11 cellular contexts compared by ENCODE assay signal in genomic region chr3:183185696-183186095, GRCh38. TPM values are rescaled to one million over a fixed set of nuclear protein-coding genes. Genes with fewer than 3 reads are reported as not detected.
A peak's percentile ranks its signal among the peaks of the same experiment; 100 is the strongest.
DNase-seq lines count a peak whose midpoint lies in the region; ATAC-seq and TF ChIP-seq lines count a peak whose summit lies in the region.
"Had no signal": no experiment of that assay in that cellular context is flagged by ENCODE, and none has a peak within 500 bp of the region (broad histone marks: within the 10 kb centered on the region; RNA-seq: fewer than 3 reads in every experiment).

No MANE protein-coding gene starts in this region.

- H3K27me3 Mint-ChIP-seq in activated CD4-positive, alpha-beta T cell treated with anti-CD3 and anti-CD28 coated beads for 36 hours = peaks cover 2% of the 10 kb centered on the region
- peaks cover 3% of the 10 kb centered on the region for H3K27me3 Mint-ChIP-seq in activated CD4-positive, alpha-beta T cell treated with anti-CD3 and anti-CD28 coated beads, Interleukin-2, amount 10 ng/mL, durations not matched to agents 24 days and 14 days

- H3K4me1 Mint-ChIP-seq in activated CD4-positive, alpha-beta T cell treated with anti-CD3 and anti-CD28 coated beads for 36 hours = peaks cover 13% of the 10 kb centered on the region
- peaks cover 10% of the 10 kb centered on the region for H3K4me1 Mint-ChIP-seq in activated CD4-positive, alpha-beta T cell treated with anti-CD3 and anti-CD28 coated beads, Interleukin-2, amount 10 ng/mL, durations not matched to agents 24 days and 14 days

- TF ChIP-seq CTCF in choroid plexus epithelial cell (conservative IDR thresholded peaks at IDR 0.05; ENCODE audit: low read depth, low read length) = no peak

- no peaks in the 10 kb centered on the region for H3K36me3 Mint-ChIP-seq in activated CD4-positive, alpha-beta T cell treated with anti-CD3 and anti-CD28 coated beads for 36 hours (ENCODE audit: low read depth)
- no peaks in the 10 kb centered on the region for H3K36me3 Mint-ChIP-seq in activated CD4-positive, alpha-beta T cell treated with anti-CD3 and anti-CD28 coated beads, Interleukin-2, amount 10 ng/mL, durations not matched to agents 24 days and 14 days (ENCODE audit: low read depth)
- H3K36me3 Mint-ChIP-seq: CD4-positive, CD25-positive, alpha-beta regulatory T cell had no signal

- POLR2A ChIA-PET in activated CD4-positive, alpha-beta T cell treated with anti-CD3 and anti-CD28 coated beads for 36 hours (lab: Charles Lee) = interaction anchor here (0.6 to 1.7 kb wide), 3 partner anchors 80 to 206 kb away, joined by 3 to 5 read pairs (median 3); no protein-coding TSS in a partner anchor

- CTCF ChIA-PET in activated CD4-positive, alpha-beta T cell treated with anti-CD3 and anti-CD28 coated beads for 36 hours (lab: Charles Lee) = interaction anchor here (0.6 to 8.4 kb wide), 31 partner anchors 8 to 449 kb away, joined by 3 to 257 read pairs (median 4); partner anchors contain the start of gene B3GNT5

- no peak overlapping the region for H3K4me3 ChIP-seq in choroid plexus epithelial cell (ENCODE audit: low read depth, low read length)
- H3K4me3 ChIP-seq: skin epidermis had no signal

- no peaks in the 10 kb centered on the region for H3K9me3 Mint-ChIP-seq in activated CD4-positive, alpha-beta T cell treated with anti-CD3 and anti-CD28 coated beads for 36 hours (ENCODE audit: low read depth)
- H3K9me3 Mint-ChIP-seq in activated CD4-positive, alpha-beta T cell treated with anti-CD3 and anti-CD28 coated beads, Interleukin-2, amount 10 ng/mL, durations not matched to agents 24 days and 14 days = no peaks in the 10 kb centered on the region
- H3K9me3 Mint-ChIP-seq: CD4-positive, CD25-positive, alpha-beta regulatory T cell had no signal

- DNase-seq in activated CD4-positive, alpha-beta T cell treated with anti-CD3 and anti-CD28 coated beads for 36 hours = no peak
- DNase-seq in activated CD4-positive, alpha-beta T cell treated with anti-CD3 and anti-CD28 coated beads, Interleukin-2, amount 10 ng/mL, durations not matched to agents 24 days and 14 days = no peak
- DNase-seq in NOMO-1 (lab: John Stamatoyannopoulos, UW; ENCODE audit: unreplicated experiment in 2 of 2) = peak; percentile 54 to 92
- peak; percentile 63 for DNase-seq in choroid plexus epithelial cell (ENCODE audit: low read depth)
- peak; percentile 43 for DNase-seq in pulmonary artery endothelial cell (ENCODE audit: low read depth, low spot score)
- DNase-seq in HuH-7.5 (ENCODE audit: low spot score) = no peak
- DNase-seq in D341Med (ENCODE audit: low spot score) = no peak
- no peak for DNase-seq in stimulated activated naive CD4-positive, alpha-beta T cell treated with Interleukin-2 at 50 U/mL for 16 hours (lab: John Stamatoyannopoulos, UW)
- DNase-seq: CD4-positive, CD25-positive, alpha-beta regulatory T cell; NCI-H1436 treated with DMSO at 0.1 percent for 48 hours had no signal

- no peak overlapping the region for H3K4me3 Mint-ChIP-seq in activated CD4-positive, alpha-beta T cell treated with anti-CD3 and anti-CD28 coated beads for 36 hours
- no peak overlapping the region for H3K4me3 Mint-ChIP-seq in activated CD4-positive, alpha-beta T cell treated with anti-CD3 and anti-CD28 coated beads, Interleukin-2, amount 10 ng/mL, durations not matched to agents 24 days and 14 days
- H3K4me3 Mint-ChIP-seq: CD4-positive, CD25-positive, alpha-beta regulatory T cell had no signal

- peak overlapping the region; percentile 75 for H3K27ac Mint-ChIP-seq in activated CD4-positive, alpha-beta T cell treated with anti-CD3 and anti-CD28 coated beads for 36 hours
- no peak overlapping the region for H3K27ac Mint-ChIP-seq in activated CD4-positive, alpha-beta T cell treated with anti-CD3 and anti-CD28 coated beads, Interleukin-2, amount 10 ng/mL, durations not matched to agents 24 days and 14 days

- intact Hi-C loops in activated CD4-positive, alpha-beta T cell treated with anti-CD3 and anti-CD28 coated beads for 36 hours (cut with DNase I, micrococcal nuclease) = loop anchor here (2.0 to 10.0 kb wide), 3 partner anchors 69 to 579 kb away; no protein-coding TSS in a partner anchor
- intact Hi-C loops in activated CD4-positive, alpha-beta T cell treated with anti-CD3 and anti-CD28 coated beads, Interleukin-2, amount 10 ng/mL, durations not matched to agents 24 days and 14 days (cut with micrococcal nuclease) = loop anchor here (5.0 kb wide), 2 partner anchors 67 to 82 kb away; partner anchors contain the start of gene B3GNT5

- peak; percentile 53 for ATAC-seq in activated CD4-positive, alpha-beta T cell treated with anti-CD3 and anti-CD28 coated beads for 36 hours

RNA-seq across cellular contexts. Expression of gene LAMP3, which starts 23.2 kb away (rescaled TPM):
- 10 to 100 TPM; 10.3 to 17.2 TPM for total RNA-seq in activated CD4-positive, alpha-beta T cell treated with anti-CD3 and anti-CD28 coated beads for 36 hours
- 4.1 and 6.1 TPM in 2 replicates for total RNA-seq in activated CD4-positive, alpha-beta T cell treated with anti-CD3 and anti-CD28 coated beads, Interleukin-2, amount 10 ng/mL, durations not matched to agents 24 days and 14 days
- total RNA-seq in pulmonary artery endothelial cell = 0.46 and 1.8 TPM in 2 replicates

Comparison
In these comparisons a context has a peak if more than half of its experiments do, and no peak if none do; other contexts are left out.
1. DNase-seq: peak in NOMO-1 (2 of 2), choroid plexus epithelial cell (single experiment) and pulmonary artery endothelial cell (single experiment); none in activated CD4-positive, alpha-beta T cell treated with anti-CD3 and anti-CD28 coated beads for 36 hours (single experiment), activated CD4-positive, alpha-beta T cell treated with anti-CD3 and anti-CD28 coated beads, Interleukin-2, amount 10 ng/mL, durations not matched to agents 24 days and 14 days (single experiment), HuH-7.5 (single experiment), D341Med (single experiment) and stimulated activated naive CD4-positive, alpha-beta T cell treated with Interleukin-2 at 50 U/mL for 16 hours (single experiment).